In the genomic region with DNA sequence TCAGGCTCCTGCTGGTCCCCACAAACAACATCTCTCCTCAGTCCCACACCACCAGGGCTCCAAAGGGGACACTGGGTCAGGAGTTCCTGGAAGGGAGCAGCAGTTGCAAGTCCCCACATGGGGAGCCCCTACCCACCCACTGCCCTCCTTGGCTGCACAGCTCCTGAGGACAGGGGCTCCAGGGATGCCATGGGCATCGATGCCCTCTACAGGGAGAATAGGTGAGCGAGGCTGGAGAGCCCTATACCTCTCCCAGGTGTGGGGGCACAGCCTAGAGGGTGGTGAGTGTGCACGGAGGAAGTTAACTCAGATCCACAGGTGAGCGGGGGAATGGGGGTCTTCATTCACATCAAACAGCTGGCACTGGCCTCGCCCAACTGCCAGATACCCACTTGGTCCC, we compare ENCODE assay signal across 27 cellular contexts.
"Had no signal": no experiment of that assay in that cellular context is flagged by ENCODE, and none has a peak within 500 bp of the region (broad histone marks: within the 10 kb centered on the region; RNA-seq: fewer than 3 reads in every experiment).

No MANE protein-coding gene starts in this region.

- DNase-seq: activated B cell treated with CpG ODN at 0.5 μM for 24 hours; activated effector memory CD4-positive, alpha-beta T cell treated with Interleukin-2 at 50 U/mL for 16 hours; activated naive CD4-positive, alpha-beta T cell treated with Interleukin-2 at 50 U/mL for 16 hours; adrenal gland; aorta; body of pancreas; dermis blood vessel endothelial cell; effector CD4-positive, alpha-beta T cell; foreskin keratinocyte; heart left ventricle; hypothalamus; immature natural killer cell; naive B cell; occipital lobe; stimulated activated CD4-positive, alpha-beta T cell treated with anti-CD3 and anti-CD28 coated beads, Interleukin-1b, Interleukin-23, amount 100 ng/mL, for 48 hours; stimulated activated CD4-positive, alpha-beta T cell treated with anti-CD3 and anti-CD28 coated beads, Interleukin-4, amount 100 ng/mL, for 4 hours; stimulated activated CD8-positive, alpha-beta memory T cell treated with anti-CD3 and anti-CD28 coated beads, Interleukin-4, amount 100 ng/mL, for 48 hours; stomach; tibial artery; upper lobe of right lung had no signal

- H3K27me3 Mint-ChIP-seq: activated naive CD8-positive, alpha-beta T cell had no signal

- H3K4me3 ChIP-seq: adrenal gland, body of pancreas, esophagus muscularis mucosa, heart left ventricle, right atrium auricular region, smooth muscle cell, stomach, suprapubic skin, tibial artery, upper lobe of right lung had no signal

- H3K36me3 Mint-ChIP-seq: activated naive CD8-positive, alpha-beta T cell; immature natural killer cell; mesothelial cell of epicardium; naive B cell; stimulated activated memory B cell treated with anti-CD40 and anti-IgM and Interleukin-4, amounts not matched to agents 10 μg/mL and 1 μg/mL and 100 μg/mL, for 72 hours had no signal

- H3K4me1 ChIP-seq: adrenal gland, body of pancreas, esophagus muscularis mucosa, foreskin keratinocyte, heart left ventricle, right atrium auricular region, stomach, suprapubic skin, tibial artery, upper lobe of right lung had no signal

- H3K27ac ChIP-seq: adrenal gland, body of pancreas, esophagus muscularis mucosa, foreskin keratinocyte, heart left ventricle, right atrium auricular region, stomach, suprapubic skin, tibial artery, upper lobe of right lung had no signal

- H3K27me3 ChIP-seq: adrenal gland, body of pancreas, foreskin keratinocyte, right atrium auricular region, upper lobe of right lung had no signal

- H3K36me3 ChIP-seq: adrenal gland, esophagus muscularis mucosa, heart left ventricle, right atrium auricular region, stomach, suprapubic skin, tibial artery, upper lobe of right lung had no signal

- H3K4me1 Mint-ChIP-seq: activated B cell treated with CpG ODN at 0.5 μM for 24 hours; immature natural killer cell; mesothelial cell of epicardium; stimulated activated memory B cell treated with anti-CD40 and anti-IgM and Interleukin-4, amounts not matched to agents 10 μg/mL and 1 μg/mL and 100 μg/mL, for 72 hours had no signal

- H3K4me3 Mint-ChIP-seq: activated B cell treated with CpG ODN at 0.5 μM for 24 hours; activated naive CD8-positive, alpha-beta T cell; immature natural killer cell; mesothelial cell of epicardium; naive B cell; stimulated activated memory B cell treated with anti-CD40 and anti-IgM and Interleukin-4, amounts not matched to agents 10 μg/mL and 1 μg/mL and 100 μg/mL, for 72 hours had no signal

- H3K9me3 ChIP-seq: adrenal gland, body of pancreas, heart left ventricle, suprapubic skin, tibial artery, upper lobe of right lung had no signal

- H3K4me2 ChIP-seq: smooth muscle cell had no signal

- ATAC-seq: body of pancreas, foreskin keratinocyte, upper lobe of right lung had no signal

- H3K9me3 Mint-ChIP-seq: activated B cell treated with CpG ODN at 0.5 μM for 24 hours; immature natural killer cell; stimulated activated memory B cell treated with anti-CD40 and anti-IgM and Interleukin-4, amounts not matched to agents 10 μg/mL and 1 μg/mL and 100 μg/mL, for 72 hours had no signal

- H3K27ac Mint-ChIP-seq: activated B cell treated with CpG ODN at 0.5 μM for 24 hours; activated naive CD8-positive, alpha-beta T cell; immature natural killer cell; mesothelial cell of epicardium; naive B cell; stimulated activated memory B cell treated with anti-CD40 and anti-IgM and Interleukin-4, amounts not matched to agents 10 μg/mL and 1 μg/mL and 100 μg/mL, for 72 hours had no signal
